ENCODE assay signal across 8 cellular contexts in genomic region chr15:23035964-23036566, GRCh38. TPM values are rescaled to one million over a fixed set of nuclear protein-coding genes. Genes with fewer than 3 reads are reported as not detected.
DNase-seq lines count a peak whose midpoint lies in the region; TF ChIP-seq lines count a peak whose summit lies in the region.

No MANE protein-coding gene starts in this region.

- no peak for TF ChIP-seq POLR2A in suprapubic skin (IDR thresholded peaks at IDR 0.05)

- no peaks in the 10 kb centered on the region for H3K9me3 ChIP-seq in suprapubic skin

- peaks cover 24% of the 10 kb centered on the region for H3K4me1 ChIP-seq in suprapubic skin

- no peak for TF ChIP-seq EP300 in suprapubic skin (IDR thresholded peaks at IDR 0.05)

- H3K27ac ChIP-seq in HL-60 (replicated peaks) (no peak overlapping the region), suprapubic skin (no peak overlapping the region)

- WGBS in suprapubic skin = 46% methylated on average over 5 of the region's 5 CpGs

- H3K4me3 ChIP-seq in HL-60 (replicated peaks; ENCODE audit: insufficient read depth, low read length) (no peak overlapping the region), suprapubic skin (no peak overlapping the region)

- no peaks in the 10 kb centered on the region for H3K27me3 ChIP-seq in HL-60 (ENCODE audit: insufficient read depth, poor library complexity, severe bottlenecking)
- no peaks in the 10 kb centered on the region for H3K27me3 ChIP-seq in suprapubic skin

- TF ChIP-seq CTCF in HL-60 (IDR thresholded peaks at IDR 0.05; ENCODE audit: insufficient read depth, low read length) = peak; percentile 87
- TF ChIP-seq CTCF in suprapubic skin (IDR thresholded peaks at IDR 0.05) = peak; percentile 35 to 71

- peaks cover 45% of the 10 kb centered on the region for H3K36me3 ChIP-seq in suprapubic skin

- DNase-seq in NCI-H526 (lab: John Stamatoyannopoulos, UW) (peak; percentile 14 to 60), NCI-H526 treated with DMSO at 0.1 percent for 48 hours (lab: John Stamatoyannopoulos, UW) (no peak), HL-60 (ENCODE audit: low read depth in 1 of 2, low spot score in 1 of 2) (peak; percentile 50 to 58), T-helper 22 cell (ENCODE audit: low read depth) (peak; percentile 13), cerebellum (ENCODE audit: low spot score) (peak; percentile 10), medulla oblongata (ENCODE audit: extremely low spot score) (peak; percentile 60), suprapubic skin (ENCODE audit: low spot score in 2 of 2) (no peak), DMS153 treated with DMSO at 0.1 percent for 48 hours (lab: John Stamatoyannopoulos, UW; ENCODE audit: unreplicated experiment) (no peak)

RNA-seq across cellular contexts. Expression of gene TUBGCP5, which starts 3.3 kb away (rescaled TPM):
- total RNA-seq in cerebellum (24.5 TPM), suprapubic skin (10 to 100 TPM; 10.7 to 39.2 (median 18.2) TPM)

RNA-seq across cellular contexts. Expression of gene CYFIP1, which starts 55.9 kb away (rescaled TPM):
- total RNA-seq in cerebellum (70.9 TPM), suprapubic skin (100 to 1,000 TPM in 2 of 4 donors, 10 to 100 TPM in 2; 77.5 to 106 (median 99.4) TPM)

Comparison
In these comparisons a context has a peak if more than half of its experiments do, and no peak if none do; other contexts are left out.
1. DNase-seq: peak in NCI-H526 (2 of 2), HL-60 (2 of 2), T-helper 22 cell (single experiment), cerebellum (single experiment) and medulla oblongata (single experiment); none in NCI-H526 treated with DMSO at 0.1 percent for 48 hours (single experiment), suprapubic skin (0 of 2) and DMS153 treated with DMSO at 0.1 percent for 48 hours (single experiment).